In the genomic region with DNA sequence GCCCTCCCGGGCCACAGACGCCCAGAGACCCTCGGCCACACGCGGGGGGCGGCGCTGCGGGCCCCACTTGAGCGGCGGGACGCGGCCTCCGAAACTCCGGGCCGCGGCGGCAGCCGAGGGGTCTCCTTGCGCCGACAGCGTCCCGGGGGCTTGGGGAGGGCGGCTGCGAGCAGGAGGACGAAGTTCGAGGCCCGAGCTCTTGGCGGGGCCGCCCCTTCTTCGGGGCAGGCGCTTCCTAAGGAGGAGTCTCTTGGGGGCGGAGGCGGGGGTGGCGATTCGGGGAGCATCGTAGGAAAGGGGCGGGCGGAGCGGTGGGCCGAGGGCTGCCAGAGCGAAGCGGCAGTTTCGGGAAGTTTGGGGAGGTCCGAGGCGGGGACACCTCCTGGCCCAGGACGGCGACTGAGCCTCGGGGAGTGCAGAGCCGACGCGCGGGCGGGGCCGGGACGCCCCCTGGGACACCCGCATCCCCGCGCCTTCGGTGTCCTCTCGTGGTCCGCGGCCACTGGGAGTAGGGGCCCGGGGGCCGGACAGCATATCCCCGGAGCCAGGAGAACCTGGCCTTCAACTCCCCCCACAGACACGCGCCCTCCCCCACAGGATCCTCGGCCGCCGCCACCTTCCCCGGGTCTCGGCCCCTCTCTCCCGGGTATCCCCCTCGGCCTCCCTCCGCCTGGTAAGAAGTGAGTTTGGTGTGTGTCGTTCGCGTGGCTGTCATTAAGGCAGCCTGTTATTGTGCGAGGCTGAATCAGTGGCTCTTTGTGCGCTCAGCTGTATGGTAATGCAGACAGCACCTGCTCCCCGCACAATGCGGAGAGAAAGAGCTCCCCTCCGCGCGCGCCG, we compare ENCODE assay signal across 8 cellular contexts. TPM values are rescaled to one million over a fixed set of nuclear protein-coding genes. Genes with fewer than 3 reads are reported as not detected.
DNase-seq lines count a peak whose midpoint lies in the region; ATAC-seq and TF ChIP-seq lines count a peak whose summit lies in the region.

No MANE protein-coding gene starts in this region.

- WGBS in liver: 2% methylated on average over 87 of the region's 87 CpGs

- peaks cover 1% of the 10 kb centered on the region for H3K36me3 Mint-ChIP-seq in T-helper 2 cell treated with Interferon-gamma antibody and Interleukin-4, amounts not matched to agents 5 μg/mL and 100 μg/mL, for 36 hours (ENCODE audit: low read depth)
- peaks cover 5% of the 10 kb centered on the region for H3K36me3 Mint-ChIP-seq in dendritic cell treated with granulocyte-macrophage colony-stimulating factor and Interleukin-4, amounts not matched to agents 40 ng/mL and 50 ng/mL, for 4 days (ENCODE audit: low read depth)
- H3K36me3 Mint-ChIP-seq in stimulated activated naive B cell treated with anti-CD40 and anti-IgM and Interleukin-4, amounts not matched to agents 10 μg/mL and 1 μg/mL and 100 μg/mL, for 72 hours: peaks cover 4% of the 10 kb centered on the region in 2 donors

- peaks cover 0 to 16% (median 11%) of the 10 kb centered on the region in 4 donors for H3K27me3 ChIP-seq in liver (ENCODE audit: control insufficient read depth in 4 of 4, insufficient read depth in 4 of 4, low read length in 3 of 4)

- H3K36me3 ChIP-seq in liver (ENCODE audit: control insufficient read depth in 4 of 4, insufficient read depth in 3 of 4, low read depth in 1 of 4, low read length in 3 of 4): no peaks in the 10 kb centered on the region

- peak; percentile 18 to 35 for TF ChIP-seq RAD21 in liver (IDR thresholded peaks at IDR 0.05)

- H3K4me3 Mint-ChIP-seq in T-helper 2 cell treated with Interferon-gamma antibody and Interleukin-4, amounts not matched to agents 5 μg/mL and 100 μg/mL, for 36 hours: peak overlapping the region; percentile 73
- H3K4me3 Mint-ChIP-seq in dendritic cell treated with granulocyte-macrophage colony-stimulating factor and Interleukin-4, amounts not matched to agents 40 ng/mL and 50 ng/mL, for 4 days: peak overlapping the region; percentile 68
- H3K4me3 Mint-ChIP-seq in stimulated activated naive B cell treated with anti-CD40 and anti-IgM and Interleukin-4, amounts not matched to agents 10 μg/mL and 1 μg/mL and 100 μg/mL, for 72 hours: peak overlapping the region; percentile 84 to 90

- no peaks in the 10 kb centered on the region for H3K9me3 ChIP-seq in liver (ENCODE audit: control insufficient read depth in 4 of 4, low read length in 3 of 4)

- no peaks in the 10 kb centered on the region for H3K9me3 Mint-ChIP-seq in T-helper 2 cell treated with Interferon-gamma antibody and Interleukin-4, amounts not matched to agents 5 μg/mL and 100 μg/mL, for 36 hours
- H3K9me3 Mint-ChIP-seq in dendritic cell treated with granulocyte-macrophage colony-stimulating factor and Interleukin-4, amounts not matched to agents 40 ng/mL and 50 ng/mL, for 4 days: no peaks in the 10 kb centered on the region
- no peaks in the 10 kb centered on the region for H3K9me3 Mint-ChIP-seq in stimulated activated naive B cell treated with anti-CD40 and anti-IgM and Interleukin-4, amounts not matched to agents 10 μg/mL and 1 μg/mL and 100 μg/mL, for 72 hours

- peaks cover 73% of the 10 kb centered on the region for H3K27me3 Mint-ChIP-seq in T-helper 2 cell treated with Interferon-gamma antibody and Interleukin-4, amounts not matched to agents 5 μg/mL and 100 μg/mL, for 36 hours (ENCODE audit: low read depth)
- H3K27me3 Mint-ChIP-seq in dendritic cell treated with granulocyte-macrophage colony-stimulating factor and Interleukin-4, amounts not matched to agents 40 ng/mL and 50 ng/mL, for 4 days: peaks cover 94% of the 10 kb centered on the region
- H3K27me3 Mint-ChIP-seq in stimulated activated naive B cell treated with anti-CD40 and anti-IgM and Interleukin-4, amounts not matched to agents 10 μg/mL and 1 μg/mL and 100 μg/mL, for 72 hours: peaks cover 57 to 78% of the 10 kb centered on the region in 2 donors

- ATAC-seq in GM18868 (IDR thresholded peaks at IDR 0.05; ENCODE audit: unreplicated experiment) (peak; percentile 39), GM21367 (IDR thresholded peaks at IDR 0.05; ENCODE audit: unreplicated experiment) (no peak), HG03025 (IDR thresholded peaks at IDR 0.05; ENCODE audit: low FRiP score, unreplicated experiment) (no peak)
- ATAC-seq in stimulated activated naive B cell treated with anti-CD40 and anti-IgM and Interleukin-4, amounts not matched to agents 10 μg/mL and 1 μg/mL and 100 μg/mL, for 72 hours (replicated peaks): peak; percentile 66

- TF ChIP-seq CTCF in liver (IDR thresholded peaks at IDR 0.05; ENCODE audit: low read depth, low read length, missing input control): no peak

- peaks cover 26% of the 10 kb centered on the region for H3K4me1 Mint-ChIP-seq in T-helper 2 cell treated with Interferon-gamma antibody and Interleukin-4, amounts not matched to agents 5 μg/mL and 100 μg/mL, for 36 hours (ENCODE audit: low read depth)
- H3K4me1 Mint-ChIP-seq in dendritic cell treated with granulocyte-macrophage colony-stimulating factor and Interleukin-4, amounts not matched to agents 40 ng/mL and 50 ng/mL, for 4 days (ENCODE audit: low read depth): peaks cover 71% of the 10 kb centered on the region
- peaks cover 34 to 65% of the 10 kb centered on the region in 2 donors for H3K4me1 Mint-ChIP-seq in stimulated activated naive B cell treated with anti-CD40 and anti-IgM and Interleukin-4, amounts not matched to agents 10 μg/mL and 1 μg/mL and 100 μg/mL, for 72 hours

- intact Hi-C loops in dendritic cell treated with granulocyte-macrophage colony-stimulating factor and Interleukin-4, amounts not matched to agents 40 ng/mL and 50 ng/mL, for 4 days (cut with micrococcal nuclease): loop anchor here (2.0 to 10.0 kb wide), 2 partner anchors 15 to 297 kb away; a partner anchor contains a TSS

- peak; percentile 96 for DNase-seq in NCI-H1092 treated with DMSO at 0.1 percent for 48 hours (lab: John Stamatoyannopoulos, UW)
- DNase-seq in T-helper 2 cell treated with Interferon-gamma antibody and Interleukin-4, amounts not matched to agents 5 μg/mL and 100 μg/mL, for 36 hours (ENCODE audit: low spot score): no peak
- peak; percentile 50 for DNase-seq in stimulated activated naive B cell treated with anti-CD40 and anti-IgM and Interleukin-4, amounts not matched to agents 10 μg/mL and 1 μg/mL and 100 μg/mL, for 72 hours

- peak overlapping the region; percentile 65 for H3K27ac Mint-ChIP-seq in T-helper 2 cell treated with Interferon-gamma antibody and Interleukin-4, amounts not matched to agents 5 μg/mL and 100 μg/mL, for 36 hours
- H3K27ac Mint-ChIP-seq in dendritic cell treated with granulocyte-macrophage colony-stimulating factor and Interleukin-4, amounts not matched to agents 40 ng/mL and 50 ng/mL, for 4 days: no peak overlapping the region
- H3K27ac Mint-ChIP-seq in stimulated activated naive B cell treated with anti-CD40 and anti-IgM and Interleukin-4, amounts not matched to agents 10 μg/mL and 1 μg/mL and 100 μg/mL, for 72 hours: peak overlapping the region; percentile 44

- H3K27ac ChIP-seq in liver (ENCODE audit: low read depth in 1 of 2, low read length in 2 of 2): peak overlapping the region in 1 of 2 donors; percentile 64

- H3K9ac ChIP-seq in liver (ENCODE audit: low read depth in 1 of 2, low read length in 2 of 2): no peak overlapping the region

- H3K4me1 ChIP-seq in liver (ENCODE audit: control insufficient read depth in 4 of 4, insufficient read depth in 4 of 4, low read length in 3 of 4): peaks cover 13 to 73% (median 38%) of the 10 kb centered on the region in 4 donors

- H3K4me3 ChIP-seq in liver (ENCODE audit: low read depth in 1 of 3, low read length in 3 of 3): peak overlapping the region in 1 of 3 donors; percentile 69

TF ChIP-seq in liver, 16 proteins besides CTCF, POLR2A, EP300 and RAD21:
- TF ChIP-seq, protein P1, sequence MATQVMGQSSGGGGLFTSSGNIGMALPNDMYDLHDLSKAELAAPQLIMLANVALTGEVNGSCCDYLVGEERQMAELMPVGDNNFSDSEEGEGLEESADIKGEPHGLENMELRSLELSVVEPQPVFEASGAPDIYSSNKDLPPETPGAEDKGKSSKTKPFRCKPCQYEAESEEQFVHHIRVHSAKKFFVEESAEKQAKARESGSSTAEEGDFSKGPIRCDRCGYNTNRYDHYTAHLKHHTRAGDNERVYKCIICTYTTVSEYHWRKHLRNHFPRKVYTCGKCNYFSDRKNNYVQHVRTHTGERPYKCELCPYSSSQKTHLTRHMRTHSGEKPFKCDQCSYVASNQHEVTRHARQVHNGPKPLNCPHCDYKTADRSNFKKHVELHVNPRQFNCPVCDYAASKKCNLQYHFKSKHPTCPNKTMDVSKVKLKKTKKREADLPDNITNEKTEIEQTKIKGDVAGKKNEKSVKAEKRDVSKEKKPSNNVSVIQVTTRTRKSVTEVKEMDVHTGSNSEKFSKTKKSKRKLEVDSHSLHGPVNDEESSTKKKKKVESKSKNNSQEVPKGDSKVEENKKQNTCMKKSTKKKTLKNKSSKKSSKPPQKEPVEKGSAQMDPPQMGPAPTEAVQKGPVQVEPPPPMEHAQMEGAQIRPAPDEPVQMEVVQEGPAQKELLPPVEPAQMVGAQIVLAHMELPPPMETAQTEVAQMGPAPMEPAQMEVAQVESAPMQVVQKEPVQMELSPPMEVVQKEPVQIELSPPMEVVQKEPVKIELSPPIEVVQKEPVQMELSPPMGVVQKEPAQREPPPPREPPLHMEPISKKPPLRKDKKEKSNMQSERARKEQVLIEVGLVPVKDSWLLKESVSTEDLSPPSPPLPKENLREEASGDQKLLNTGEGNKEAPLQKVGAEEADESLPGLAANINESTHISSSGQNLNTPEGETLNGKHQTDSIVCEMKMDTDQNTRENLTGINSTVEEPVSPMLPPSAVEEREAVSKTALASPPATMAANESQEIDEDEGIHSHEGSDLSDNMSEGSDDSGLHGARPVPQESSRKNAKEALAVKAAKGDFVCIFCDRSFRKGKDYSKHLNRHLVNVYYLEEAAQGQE (IDR thresholded peaks at IDR 0.05): no peak
- TF ChIP-seq YY1 (IDR thresholded peaks at IDR 0.05) (no peak), RXRA (IDR thresholded peaks at IDR 0.05) (no peak), GABPA (IDR thresholded peaks at IDR 0.05 in 1 of 2, conservative IDR thresholded peaks at IDR 0.05 in 1 of 2) (no peak), FOXA1 (IDR thresholded peaks at IDR 0.05) (no peak), EGR1 (IDR thresholded peaks at IDR 0.05; ENCODE audit: low read depth in 2 of 2) (no peak), TAF1 (conservative IDR thresholded peaks at IDR 0.05) (no peak)

RNA-seq across cellular contexts. Expression of a gene that starts 0.6 kb away (rescaled TPM):
- 1 to 10 TPM; 1.8 to 2.3 TPM for total RNA-seq in liver
- polyA plus RNA-seq in liver: 1 to 10 TPM; 1.0 to 1.5 TPM

RNA-seq across cellular contexts. Expression of a gene that starts 15.1 kb away (rescaled TPM):
- 10 to 100 TPM; 10.5 to 11.1 TPM for total RNA-seq in liver
- polyA plus RNA-seq in liver: 1 to 10 TPM; 6.0 to 7.7 TPM

Comparison
In these comparisons a context has a peak if more than half of its experiments do, and no peak if none do; other contexts are left out.
1. ATAC-seq: peak in GM18868 (single experiment) and stimulated activated naive B cell treated with anti-CD40 and anti-IgM and Interleukin-4, amounts not matched to agents 10 μg/mL and 1 μg/mL and 100 μg/mL, for 72 hours (2 of 2); none in GM21367 (single experiment) and HG03025 (single experiment).
2. Peak in every context shown above with its lines, with median percentiles within 50 percentile points of each other: H3K4me3 Mint-ChIP-seq.